In the genomic region with DNA sequence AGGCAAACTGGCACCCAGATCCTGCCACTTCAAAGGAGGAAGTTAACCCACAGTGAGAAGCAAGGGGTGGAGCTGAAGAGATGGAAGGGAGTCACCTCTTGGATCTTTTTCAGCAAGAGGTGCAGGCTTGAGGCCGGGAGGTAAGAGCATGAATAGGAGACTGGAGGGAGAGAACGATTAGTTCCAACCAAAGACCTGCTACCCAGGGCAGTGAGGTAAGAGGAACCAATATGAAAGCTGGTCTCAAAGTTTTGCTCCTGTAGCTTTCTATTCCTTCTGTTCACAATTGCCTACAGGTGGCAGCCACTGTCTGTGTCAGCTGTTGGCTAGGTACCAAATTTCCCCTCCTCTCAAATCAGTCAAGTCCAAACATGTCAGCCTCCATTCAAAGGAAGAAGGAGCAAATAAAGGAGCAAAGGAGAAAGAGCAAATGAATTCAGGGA, we compare ENCODE assay signal across 8 cellular contexts. TPM values are rescaled to one million over a fixed set of nuclear protein-coding genes. Genes with fewer than 3 reads are reported as not detected.
DNase-seq lines count a peak whose midpoint lies in the region; ATAC-seq and TF ChIP-seq lines count a peak whose summit lies in the region.

No MANE protein-coding gene starts in this region.

- H3K27me3 ChIP-seq in OCI-LY3 (ENCODE audit: low read depth, low read length), result no peaks in the 10 kb centered on the region

- H3K4me3 ChIP-seq in GM12864 (ENCODE audit: low read depth, low read length) (no peak overlapping the region), OCI-LY3 (ENCODE audit: low read length) (no peak overlapping the region)

- peaks cover 31% of the 10 kb centered on the region for H3K4me1 Mint-ChIP-seq in activated T-helper 2 cell treated with anti-CD3 and anti-CD28 coated beads, Interferon-gamma antibody, Interleukin-2, Interleukin-4, amounts not matched to agents 10 μg/mL and 5 μg/mL and 100 μg/mL, durations not matched to agents 14 hours and 24 hours and 36 hours (ENCODE audit: low read depth)

- H3K36me3 Mint-ChIP-seq in activated T-helper 2 cell treated with anti-CD3 and anti-CD28 coated beads, Interferon-gamma antibody, Interleukin-2, Interleukin-4, amounts not matched to agents 10 μg/mL and 5 μg/mL and 100 μg/mL, durations not matched to agents 14 hours and 24 hours and 36 hours (ENCODE audit: low read depth), result no peaks in the 10 kb centered on the region

- H3K79me2 ChIP-seq in OCI-LY3 (ENCODE audit: low read length), result no peaks in the 10 kb centered on the region

- in situ Hi-C loops in KBM-7 (cut with MboI; ENCODE audit: low pct_unique_long_range_greater_than_20kb, low sequenced_read_pairs), result no loop called here

- H3K36me3 ChIP-seq in OCI-LY3 (replicated peaks; ENCODE audit: low read depth, low read length), result no peaks in the 10 kb centered on the region

- peaks cover 23% of the 10 kb centered on the region for H3K4me1 ChIP-seq in OCI-LY3 (ENCODE audit: low read length)

- intact Hi-C loops in activated T-helper 2 cell treated with anti-CD3 and anti-CD28 coated beads, Interferon-gamma antibody, Interleukin-2, Interleukin-4, amounts not matched to agents 10 μg/mL and 5 μg/mL and 100 μg/mL, durations not matched to agents 14 hours and 24 hours and 36 hours (cut with micrococcal nuclease), result loop anchor here (1.0 kb wide), 1 partner anchor 31 kb away; no protein-coding TSS in a partner anchor

- H3K9me3 ChIP-seq in OCI-LY3 (ENCODE audit: insufficient read depth, low read length), result no peaks in the 10 kb centered on the region

- ATAC-seq in HG03342 (IDR thresholded peaks at IDR 0.05; ENCODE audit: unreplicated experiment) (no peak), GM19351 (IDR thresholded peaks at IDR 0.05; ENCODE audit: unreplicated experiment) (no peak)

- H3K27ac Mint-ChIP-seq in activated T-helper 2 cell treated with anti-CD3 and anti-CD28 coated beads, Interferon-gamma antibody, Interleukin-2, Interleukin-4, amounts not matched to agents 10 μg/mL and 5 μg/mL and 100 μg/mL, durations not matched to agents 14 hours and 24 hours and 36 hours, result no peak overlapping the region

- TF ChIP-seq CTCF in GM12864 (IDR thresholded peaks at IDR 0.05; ENCODE audit: low read depth, low read length, missing control alignments), result peak; percentile 13
- peak; percentile 42 for TF ChIP-seq CTCF in OCI-LY3 (IDR thresholded peaks at IDR 0.05; ENCODE audit: low read depth, low read length)

- peak overlapping the region; percentile 22; the same call in 1 of the 2 replicates for H3K9ac ChIP-seq in OCI-LY3 (ENCODE audit: low read length)

- DNase-seq in GM12864 (ENCODE audit: low read depth) (no peak), KBM-7 (peak; percentile 75), kidney tubule cell (ENCODE audit: low spot score) (peak; percentile 21)
- DNase-seq in effector CD8-positive, alpha-beta T cell (lab: John Stamatoyannopoulos, UW), result no peak
- DNase-seq in activated T-helper 2 cell treated with anti-CD3 and anti-CD28 coated beads, Interferon-gamma antibody, Interleukin-2, Interleukin-4, amounts not matched to agents 10 μg/mL and 5 μg/mL and 100 μg/mL, durations not matched to agents 14 hours and 24 hours and 36 hours (ENCODE audit: low spot score), result no peak

- no peaks in the 10 kb centered on the region for H3K27me3 Mint-ChIP-seq in activated T-helper 2 cell treated with anti-CD3 and anti-CD28 coated beads, Interferon-gamma antibody, Interleukin-2, Interleukin-4, amounts not matched to agents 10 μg/mL and 5 μg/mL and 100 μg/mL, durations not matched to agents 14 hours and 24 hours and 36 hours (ENCODE audit: low read depth)

- no peak overlapping the region for H3K4me3 Mint-ChIP-seq in activated T-helper 2 cell treated with anti-CD3 and anti-CD28 coated beads, Interferon-gamma antibody, Interleukin-2, Interleukin-4, amounts not matched to agents 10 μg/mL and 5 μg/mL and 100 μg/mL, durations not matched to agents 14 hours and 24 hours and 36 hours (ENCODE audit: low read depth)

- no peaks in the 10 kb centered on the region for H4K20me1 ChIP-seq in OCI-LY3 (ENCODE audit: insufficient read depth, low read length)

- peak overlapping the region; percentile 97 for H2AFZ ChIP-seq in OCI-LY3 (ENCODE audit: low read depth, low read length)

- no peaks in the 10 kb centered on the region for H3K9me3 Mint-ChIP-seq in activated T-helper 2 cell treated with anti-CD3 and anti-CD28 coated beads, Interferon-gamma antibody, Interleukin-2, Interleukin-4, amounts not matched to agents 10 μg/mL and 5 μg/mL and 100 μg/mL, durations not matched to agents 14 hours and 24 hours and 36 hours

- no peak overlapping the region for H3K27ac ChIP-seq in OCI-LY3 (ENCODE audit: low read length)

- H3K4me2 ChIP-seq in OCI-LY3 (ENCODE audit: low read length), result peak overlapping the region; percentile 45

RNA-seq across cellular contexts. Expression of a gene that starts 14.9 kb away (rescaled TPM):
- not detected in 2 replicates for total RNA-seq in activated T-helper 2 cell treated with anti-CD3 and anti-CD28 coated beads, Interferon-gamma antibody, Interleukin-2, Interleukin-4, amounts not matched to agents 10 μg/mL and 5 μg/mL and 100 μg/mL, durations not matched to agents 14 hours and 24 hours and 36 hours

RNA-seq across cellular contexts. Expression of a gene that starts 18.7 kb away (rescaled TPM):
- total RNA-seq in activated T-helper 2 cell treated with anti-CD3 and anti-CD28 coated beads, Interferon-gamma antibody, Interleukin-2, Interleukin-4, amounts not matched to agents 10 μg/mL and 5 μg/mL and 100 μg/mL, durations not matched to agents 14 hours and 24 hours and 36 hours, result 2.4 and 4.2 TPM in 2 replicates

RNA-seq across cellular contexts. Expression of a gene that starts 24.9 kb away (rescaled TPM):
- total RNA-seq in activated T-helper 2 cell treated with anti-CD3 and anti-CD28 coated beads, Interferon-gamma antibody, Interleukin-2, Interleukin-4, amounts not matched to agents 10 μg/mL and 5 μg/mL and 100 μg/mL, durations not matched to agents 14 hours and 24 hours and 36 hours, result 10.5 and 10.6 TPM in 2 replicates

RNA-seq across cellular contexts. Expression of a gene that starts 47.3 kb away (rescaled TPM):
- total RNA-seq in activated T-helper 2 cell treated with anti-CD3 and anti-CD28 coated beads, Interferon-gamma antibody, Interleukin-2, Interleukin-4, amounts not matched to agents 10 μg/mL and 5 μg/mL and 100 μg/mL, durations not matched to agents 14 hours and 24 hours and 36 hours, result 79.8 and 86.7 TPM in 2 replicates

RNA-seq across cellular contexts. Expression of a gene that starts 57.7 kb away (rescaled TPM):
- 72.8 and 74.7 TPM in 2 replicates for total RNA-seq in activated T-helper 2 cell treated with anti-CD3 and anti-CD28 coated beads, Interferon-gamma antibody, Interleukin-2, Interleukin-4, amounts not matched to agents 10 μg/mL and 5 μg/mL and 100 μg/mL, durations not matched to agents 14 hours and 24 hours and 36 hours

Comparison
In these comparisons a context has a peak if more than half of its experiments do, and no peak if none do; other contexts are left out.
1. DNase-seq: peak in KBM-7 (single experiment) and kidney tubule cell (single experiment); none in GM12864 (single experiment), effector CD8-positive, alpha-beta T cell (single experiment) and activated T-helper 2 cell treated with anti-CD3 and anti-CD28 coated beads, Interferon-gamma antibody, Interleukin-2, Interleukin-4, amounts not matched to agents 10 μg/mL and 5 μg/mL and 100 μg/mL, durations not matched to agents 14 hours and 24 hours and 36 hours (single experiment).